Comparison of ENCODE assay signal across 18 cellular contexts in genomic region chr2:102915128-102915527, GRCh38.
DNase-seq lines count a peak whose midpoint lies in the region; ATAC-seq, FAIRE-seq and TF ChIP-seq lines count a peak whose summit lies in the region.
"Had no signal": no experiment of that assay in that cellular context is flagged by ENCODE, and none has a peak within 500 bp of the region (broad histone marks: within the 10 kb centered on the region; RNA-seq: fewer than 3 reads in every experiment).

No MANE protein-coding gene starts in this region.

- no peaks in the 10 kb centered on the region for H3K9me3 ChIP-seq in RWPE2 (ENCODE audit: severe bottlenecking)
- H3K9me3 ChIP-seq: colonic mucosa, lower lobe of right lung, SJSA1, thoracic aorta had no signal

- H3K36me3 ChIP-seq in RWPE2 (ENCODE audit: low read depth), result no peaks in the 10 kb centered on the region
- H3K36me3 ChIP-seq: colonic mucosa, lower lobe of right lung, SJSA1, thoracic aorta had no signal

- TF ChIP-seq POLR2A in H54 (IDR thresholded peaks at IDR 0.05; ENCODE audit: low read depth, low read length), result no peak

- DNase-seq in 8988T (peak; percentile 45), H54 (ENCODE audit: insufficient read length, low spot score) (peak; percentile 42), RWPE2 (ENCODE audit: low spot score) (peak; percentile 53), fibroblast of mammary gland (ENCODE audit: low read depth) (peak; percentile 59), NCI-H526 (lab: John Stamatoyannopoulos, UW) (no peak)
- no peak for DNase-seq in activated CD8-positive, alpha-beta memory T cell treated with anti-CD3 and anti-CD28 coated beads, Interleukin-2, amount 50 U/mL, for 4 hours
- no peak for DNase-seq in effector CD8-positive, alpha-beta T cell (lab: John Stamatoyannopoulos, UW)
- DNase-seq: activated CD4-positive, alpha-beta memory T cell treated with anti-CD3 and anti-CD28 coated beads for 36 hours; colonic mucosa; COR-L47; lower lobe of right lung; NCI-H1105; stimulated activated CD4-positive, alpha-beta T cell treated with anti-CD3 and anti-CD28 coated beads, Interleukin-1b, Interleukin-23, amount 100 ng/mL, for 48 hours had no signal

- peak; percentile 100 for ATAC-seq in RWPE2 (ENCODE audit: low read depth)
- no peak for ATAC-seq in GM21717 (IDR thresholded peaks at IDR 0.05; ENCODE audit: unreplicated experiment)
- ATAC-seq: esophagus mucosa; lower lobe of right lung; natural killer cell treated with Interleukin-12 subunit alpha and Interleukin-12 subunit beta and Interleukin-15 and Interleukin-18, amount 100 ng/mL, for 72 hours had no signal

- no peaks in the 10 kb centered on the region for H3K4me1 ChIP-seq in RWPE2 (ENCODE audit: insufficient read depth, poor library complexity, severe bottlenecking)
- H3K4me1 ChIP-seq: colonic mucosa, lower lobe of right lung, SJSA1 had no signal

- H3K27ac ChIP-seq in RWPE2 (ENCODE audit: poor library complexity, severe bottlenecking), result peak overlapping the region; percentile 27
- H3K27ac ChIP-seq: colonic mucosa, lower lobe of right lung, SJSA1, thoracic aorta had no signal

- H3K4me3 ChIP-seq in RWPE2 (ENCODE audit: severe bottlenecking) (no peak overlapping the region), fibroblast of mammary gland (ENCODE audit: control insufficient read depth, low read depth, low read length) (no peak overlapping the region)
- H3K4me3 ChIP-seq: colonic mucosa, lower lobe of right lung, SJSA1, thoracic aorta had no signal

- no peak for TF ChIP-seq CTCF in RWPE2 (IDR thresholded peaks at IDR 0.05; ENCODE audit: poor library complexity, severe bottlenecking)
- TF ChIP-seq CTCF in fibroblast of mammary gland (conservative IDR thresholded peaks at IDR 0.05; ENCODE audit: control insufficient read depth, insufficient read depth, low read depth, low read length), result no peak

- peak; percentile 85 for FAIRE-seq in H54 (lab: Jason Lieb, UNC)

- H3K27me3 ChIP-seq in RWPE2 (ENCODE audit: insufficient read depth, poor library complexity, severe bottlenecking), result no peaks in the 10 kb centered on the region
- H3K27me3 ChIP-seq: colonic mucosa, SJSA1 had no signal

Comparison
In these comparisons a context has a peak if more than half of its experiments do, and no peak if none do; other contexts are left out.
1. DNase-seq: peak in 8988T (single experiment), H54 (single experiment), RWPE2 (single experiment) and fibroblast of mammary gland (single experiment); none in activated CD8-positive, alpha-beta memory T cell treated with anti-CD3 and anti-CD28 coated beads, Interleukin-2, amount 50 U/mL, for 4 hours (single experiment), effector CD8-positive, alpha-beta T cell (single experiment) and NCI-H526 (0 of 2).